ENCODE assay signal across 22 cellular contexts in genomic region chr4:148814030-148814429, GRCh38.
"Had no signal": no experiment of that assay in that cellular context is flagged by ENCODE, and none has a peak within 500 bp of the region (broad histone marks: within the 10 kb centered on the region; RNA-seq: fewer than 3 reads in every experiment).

No MANE protein-coding gene starts in this region.

- ATAC-seq: activated CD4-positive, alpha-beta T cell treated with anti-CD3 and anti-CD28 coated beads for 36 hours; left colon; natural killer cell treated with Interleukin-12 subunit alpha and Interleukin-12 subunit beta and Interleukin-15 and Interleukin-18, amount 100 ng/mL, for 72 hours; psoas muscle; T-helper 17 cell had no signal

- H3K4me3 ChIP-seq: cardiac muscle cell, lower lobe of right lung, psoas muscle, right atrium auricular region had no signal

- DNase-seq: activated B cell treated with CpG ODN at 0.5 μM for 24 hours; activated CD4-positive, alpha-beta T cell treated with anti-CD3 and anti-CD28 coated beads for 36 hours; activated CD4-positive, alpha-beta T cell treated with anti-CD3 and anti-CD28 coated beads, Interleukin-2, amount 50 U/mL, for 4 hours; activated CD8-positive, alpha-beta memory T cell treated with anti-CD3 and anti-CD28 coated beads for 24 hours; activated CD8-positive, alpha-beta memory T cell treated with anti-CD3 and anti-CD28 coated beads, Interleukin-2, amount 50 U/mL, for 4 hours; activated naive CD4-positive, alpha-beta T cell treated with Interleukin-2 at 50 U/mL for 16 hours; activated naive CD8-positive, alpha-beta T cell treated with anti-CD3 and anti-CD28 coated beads for 36 hours; activated T-cell treated with anti-CD3 and anti-CD28 coated beads, Interleukin-2, amount 50 U/mL, for 24 hours; foreskin melanocyte; glutamatergic neuron; hippocampal formation; left colon; lower lobe of right lung; psoas muscle; stimulated activated CD4-positive, alpha-beta T cell treated with anti-CD3 and anti-CD28 coated beads, Interleukin-4, amount 100 ng/mL, for 24 hours; stimulated activated naive CD4-positive, alpha-beta T cell treated with Interleukin-2 at 50 U/mL for 16 hours; SW 1271; T-helper 17 cell had no signal

- FAIRE-seq: endometrium had no signal

- H3K9me3 ChIP-seq: lower lobe of right lung, right atrium auricular region had no signal

- H3K27ac ChIP-seq: cardiac muscle cell, lower lobe of right lung, psoas muscle, right atrium auricular region had no signal

- H3K4me1 ChIP-seq: lower lobe of right lung, psoas muscle had no signal

- H3K27me3 ChIP-seq: cardiac muscle cell, right atrium auricular region had no signal

- H3K36me3 ChIP-seq: cardiac muscle cell, lower lobe of right lung, right atrium auricular region had no signal
